24 cellular contexts compared by ENCODE assay signal in genomic region chr15:49823987-49824538, GRCh38.
"Had no signal": no experiment of that assay in that cellular context is flagged by ENCODE, and none has a peak within 500 bp of the region (broad histone marks: within the 10 kb centered on the region; RNA-seq: fewer than 3 reads in every experiment).

No MANE protein-coding gene starts in this region.

- H3K36me3 Mint-ChIP-seq: activated CD4-positive, alpha-beta memory T cell treated with anti-CD3 and anti-CD28 coated beads for 36 hours; activated naive CD8-positive, alpha-beta T cell; brain; T-cell had no signal

- H3K9me3 Mint-ChIP-seq: activated B cell treated with CpG ODN at 0.5 μM for 24 hours; activated CD4-positive, alpha-beta memory T cell treated with anti-CD3 and anti-CD28 coated beads for 36 hours; activated CD4-positive, alpha-beta T cell treated with anti-CD3 and anti-CD28 coated beads, Interleukin-2, amount 10 ng/mL, durations not matched to agents 7 days and 5 days; activated naive CD4-positive, alpha-beta T cell treated with anti-CD3 and anti-CD28 coated beads for 36 hours; central memory CD8-positive, alpha-beta T cell had no signal

- H3K9ac ChIP-seq: KMS-11 had no signal

- H3K4me1 Mint-ChIP-seq: activated B cell treated with CpG ODN at 0.5 μM for 24 hours; activated CD4-positive, alpha-beta T cell treated with anti-CD3 and anti-CD28 coated beads, Interleukin-2, amount 10 ng/mL, durations not matched to agents 7 days and 5 days; brain; central memory CD8-positive, alpha-beta T cell; T-cell had no signal

- DNase-seq: activated B cell treated with CpG ODN at 0.5 μM for 24 hours; activated CD4-positive, alpha-beta memory T cell treated with anti-CD3 and anti-CD28 coated beads for 36 hours; activated CD4-positive, alpha-beta T cell treated with anti-CD3 and anti-CD28 coated beads for 1 hour; activated CD4-positive, alpha-beta T cell treated with anti-CD3 and anti-CD28 coated beads, Interleukin-2, amount 10 ng/mL, durations not matched to agents 7 days and 5 days; activated CD8-positive, alpha-beta memory T cell treated with anti-CD3 and anti-CD28 coated beads for 24 hours; activated gamma-delta T cell; activated naive CD4-positive, alpha-beta T cell treated with anti-CD3 and anti-CD28 coated beads for 36 hours; activated T-cell treated with anti-CD3 and anti-CD28 coated beads, Interleukin-2, amount 50 U/mL, for 4 hours; amygdala; MM.1S; NCI-H1105; NCI-H1436; NCI-H1694 treated with DMSO at 0.1 percent for 48 hours; NCI-H2029 treated with DMSO at 0.1 percent for 48 hours; NCI-H345; NCI-H524; SHP77 treated with DMSO at 0.1 percent for 48 hours; T-cell; T-helper 2 cell; T1000 had no signal

- ATAC-seq: activated T-cell treated with anti-CD3 and anti-CD28 coated beads, Interleukin-2, amount 50 U/mL, for 4 hours; T-cell had no signal

- H3K27me3 Mint-ChIP-seq: activated B cell treated with CpG ODN at 0.5 μM for 24 hours; activated CD4-positive, alpha-beta memory T cell treated with anti-CD3 and anti-CD28 coated beads for 36 hours; activated CD4-positive, alpha-beta T cell treated with anti-CD3 and anti-CD28 coated beads, Interleukin-2, amount 10 ng/mL, durations not matched to agents 7 days and 5 days; brain; central memory CD8-positive, alpha-beta T cell; T-cell had no signal

- H3K27ac ChIP-seq: KMS-11 had no signal

- H3K4me2 ChIP-seq: KMS-11 had no signal

- H3K4me3 Mint-ChIP-seq: activated B cell treated with CpG ODN at 0.5 μM for 24 hours; activated CD4-positive, alpha-beta memory T cell treated with anti-CD3 and anti-CD28 coated beads for 36 hours; activated CD4-positive, alpha-beta T cell treated with anti-CD3 and anti-CD28 coated beads, Interleukin-2, amount 10 ng/mL, durations not matched to agents 7 days and 5 days; activated naive CD4-positive, alpha-beta T cell treated with anti-CD3 and anti-CD28 coated beads for 36 hours; activated naive CD8-positive, alpha-beta T cell; activated T-cell treated with anti-CD3 and anti-CD28 coated beads, Interleukin-2, amount 50 U/mL, for 4 hours; brain; central memory CD8-positive, alpha-beta T cell; T-cell had no signal

- H3K27ac Mint-ChIP-seq: activated B cell treated with CpG ODN at 0.5 μM for 24 hours; activated CD4-positive, alpha-beta memory T cell treated with anti-CD3 and anti-CD28 coated beads for 36 hours; activated CD4-positive, alpha-beta T cell treated with anti-CD3 and anti-CD28 coated beads, Interleukin-2, amount 10 ng/mL, durations not matched to agents 7 days and 5 days; activated naive CD4-positive, alpha-beta T cell treated with anti-CD3 and anti-CD28 coated beads for 36 hours; activated naive CD8-positive, alpha-beta T cell; brain; T-cell had no signal
